In genomic region chr6:159012201-159012600, GRCh38 we compare ENCODE assay signal across 26 cellular contexts. TPM values are rescaled to one million over a fixed set of nuclear protein-coding genes. Genes with fewer than 3 reads are reported as not detected.
DNase-seq lines count a peak whose midpoint lies in the region; ATAC-seq and TF ChIP-seq lines count a peak whose summit lies in the region.
"Had no signal": no experiment of that assay in that cellular context is flagged by ENCODE, and none has a peak within 500 bp of the region (broad histone marks: within the 10 kb centered on the region; RNA-seq: fewer than 3 reads in every experiment).

No MANE protein-coding gene starts in this region.

- no peaks in the 10 kb centered on the region for H3K9me3 ChIP-seq in T-helper 17 cell (ENCODE audit: control insufficient read depth, low read length, poor library complexity, severe bottlenecking)
- H3K9me3 ChIP-seq: adrenal gland, testis, uterus had no signal

- no peak overlapping the region for H3K4me3 Mint-ChIP-seq in T-helper 17 cell
- H3K4me3 Mint-ChIP-seq: CD8-positive, alpha-beta T cell; dendritic cell treated with granulocyte-macrophage colony-stimulating factor and Interleukin-4, amounts not matched to agents 40 ng/mL and 50 ng/mL, for 4 days; naive thymus-derived CD8-positive, alpha-beta T cell had no signal

- H3K36me3 Mint-ChIP-seq in T-helper 17 cell (ENCODE audit: low read depth) = peaks cover 5% of the 10 kb centered on the region
- H3K36me3 Mint-ChIP-seq: naive thymus-derived CD8-positive, alpha-beta T cell had no signal

- H3K4me1 Mint-ChIP-seq in T-helper 17 cell = peaks cover 47% of the 10 kb centered on the region

- intact Hi-C loops in posterior cingulate gyrus (cut with DNase I) = no loop called here

- peak overlapping the region; percentile 88 for H3K27ac Mint-ChIP-seq in T-helper 17 cell
- H3K27ac Mint-ChIP-seq: dendritic cell treated with granulocyte-macrophage colony-stimulating factor and Interleukin-4, amounts not matched to agents 40 ng/mL and 50 ng/mL, for 4 days had no signal

- DNase-seq in EL (peak; percentile 58), T-helper 17 cell (no peak), fibroblast of villous mesenchyme (ENCODE audit: low read depth) (peak; percentile 45), renal cortical epithelial cell (ENCODE audit: low read depth) (peak; percentile 22), posterior cingulate gyrus (no peak), DMS153 (lab: John Stamatoyannopoulos, UW) (no peak)
- DNase-seq: activated gamma-delta T cell treated with Interleukin-2 at 50 U/mL for 16 hours; adrenal gland; CD8-positive, alpha-beta T cell; glutamatergic neuron; naive thymus-derived CD8-positive, alpha-beta T cell; NCI-H1436 treated with DMSO at 0.1 percent for 48 hours; NCI-H510A treated with DMSO at 0.1 percent for 48 hours; SHP77; stimulated activated CD4-positive, alpha-beta T cell treated with anti-CD3 and anti-CD28 coated beads, Interleukin-12 subunit alpha, Interleukin-12 subunit beta, amount 100 ng/mL, for 4 hours; stimulated activated CD4-positive, alpha-beta T cell treated with anti-CD3 and anti-CD28 coated beads, Interleukin-4, amount 100 ng/mL, for 4 hours; stimulated activated naive CD4-positive, alpha-beta T cell treated with Interleukin-2 at 50 U/mL for 16 hours; testis; uterus had no signal

- no peak overlapping the region for H3K4me3 ChIP-seq in fibroblast of villous mesenchyme (ENCODE audit: low read depth, low read length)
- H3K4me3 ChIP-seq: adrenal gland, testis, uterus had no signal

- no peak for ATAC-seq in T-helper 17 cell
- no peak for ATAC-seq in HG03159 (IDR thresholded peaks at IDR 0.05; ENCODE audit: unreplicated experiment)
- ATAC-seq: activated CD4-positive, CD25-positive, alpha-beta regulatory T cell treated with anti-CD3 and anti-CD28 coated beads, Interleukin-2, amount 50 U/mL, for 24 hours; CD8-positive, alpha-beta T cell; naive thymus-derived CD8-positive, alpha-beta T cell had no signal

- no peak for TF ChIP-seq CTCF in fibroblast of villous mesenchyme (IDR thresholded peaks at IDR 0.05; ENCODE audit: insufficient read depth, low read depth, low read length)

- H3K27me3 Mint-ChIP-seq in T-helper 17 cell = no peaks in the 10 kb centered on the region
- H3K27me3 Mint-ChIP-seq: dendritic cell treated with granulocyte-macrophage colony-stimulating factor and Interleukin-4, amounts not matched to agents 40 ng/mL and 50 ng/mL, for 4 days; naive thymus-derived CD8-positive, alpha-beta T cell had no signal

RNA-seq across cellular contexts. Expression of gene RSPH3, which starts 12.2 kb away (rescaled TPM):
- 1 to 10 TPM; 1.6 to 2.7 TPM for total RNA-seq in T-helper 17 cell
- 5.2 and 6.0 TPM in 2 replicates for total RNA-seq in fibroblast of villous mesenchyme
- 8.2 and 21.1 TPM in 2 replicates for total RNA-seq in renal cortical epithelial cell

RNA-seq across cellular contexts. Expression of gene TAGAP, which starts 32.6 kb away (rescaled TPM):
- total RNA-seq in T-helper 17 cell = 100 to 1,000 TPM; 269 to 340 TPM
- not detected in 2 replicates for total RNA-seq in fibroblast of villous mesenchyme
- total RNA-seq in renal cortical epithelial cell = 0.05 and 0.35 TPM in 2 replicates
- total RNA-seq: fibroblast of lung, H4, lung microvascular endothelial cell, osteocyte had no signal

Comparison
In these comparisons a context has a peak if more than half of its experiments do, and no peak if none do; other contexts are left out.
1. DNase-seq: peak in EL (single experiment), fibroblast of villous mesenchyme (single experiment) and renal cortical epithelial cell (single experiment); none in T-helper 17 cell (0 of 3), posterior cingulate gyrus (0 of 10) and DMS153 (single experiment).
2. RNA of gene TAGAP, which starts 32.6 kb away (total RNA-seq): 269 to 340 TPM in T-helper 17 cell; 0.05 to 0.35 TPM in renal cortical epithelial cell and not detected in fibroblast of villous mesenchyme; every median in the first group is over 100 times any median in the second.